In the genomic region with DNA sequence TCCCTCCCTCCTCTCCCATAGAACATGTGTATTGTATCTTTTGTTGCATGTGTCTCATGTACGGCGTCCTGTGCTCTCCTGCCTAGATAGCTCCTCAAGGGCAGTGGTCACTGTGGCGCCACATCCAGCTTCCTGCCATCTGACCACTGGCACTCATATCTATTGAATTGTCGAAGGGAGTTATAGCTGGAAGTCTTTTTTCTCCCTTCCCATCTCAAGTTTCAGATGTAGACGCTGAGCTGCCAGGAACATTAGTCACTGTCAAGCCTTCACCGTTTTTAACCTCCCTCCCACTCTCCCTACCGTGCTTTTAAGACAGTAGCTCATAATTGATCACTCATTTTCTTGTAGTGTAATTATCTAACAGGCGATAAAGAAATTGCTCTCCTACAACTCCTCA, we compare ENCODE assay signal across 12 cellular contexts. TPM values are rescaled to one million over a fixed set of nuclear protein-coding genes. Genes with fewer than 3 reads are reported as not detected.
DNase-seq lines count a peak whose midpoint lies in the region; ATAC-seq, FAIRE-seq and TF ChIP-seq lines count a peak whose summit lies in the region.
"Had no signal": no experiment of that assay in that cellular context is flagged by ENCODE, and none has a peak within 500 bp of the region (broad histone marks: within the 10 kb centered on the region; RNA-seq: fewer than 3 reads in every experiment).

No MANE protein-coding gene starts in this region.

- no peaks in the 10 kb centered on the region for H3K27me3 Mint-ChIP-seq in astrocyte (ENCODE audit: low read depth, unreplicated experiment)
- no peaks in the 10 kb centered on the region for H3K27me3 Mint-ChIP-seq in CD4-positive, alpha-beta T cell

- peak overlapping the region; percentile 95 for H3K27ac Mint-ChIP-seq in astrocyte (ENCODE audit: unreplicated experiment)
- H3K27ac Mint-ChIP-seq in CD4-positive, alpha-beta T cell = no peak overlapping the region

- H2AFZ ChIP-seq in astrocyte (ENCODE audit: low read depth, low read length) (peak overlapping the region; percentile 37), HepG2 (ENCODE audit: low read length) (no peak overlapping the region)

- POLR2A ChIA-PET in A549 (lab: Yijun Ruan, JAX) = interaction anchor here (0.7 kb wide), 1 partner anchor 119 kb away, joined by 3 read pairs; the partner anchor contains the start of gene HSPA2
- POLR2A ChIA-PET in HepG2 (lab: Yijun Ruan, JAX) = no interaction called here
- POLR2A ChIA-PET in CD4-positive, alpha-beta T cell (lab: Charles Lee) = no interaction called here

- TF ChIP-seq RAD21 in A549 (conservative IDR thresholded peaks at IDR 0.05 in 1 of 2, IDR thresholded peaks at IDR 0.05 in 1 of 2) = no peak
- no peak for TF ChIP-seq RAD21 in HepG2 (CRISPR knock-in tag; IDR thresholded peaks at IDR 0.05)

- H4K20me1 ChIP-seq in astrocyte (ENCODE audit: insufficient read depth, low read length) = no peaks in the 10 kb centered on the region
- H4K20me1 ChIP-seq in HepG2 (ENCODE audit: insufficient read depth, low read length) = no peaks in the 10 kb centered on the region

- H3K27ac ChIP-seq in A549 (peak overlapping the region in 1 of 2 experiments; percentile 40; a peak in 2 of 6 replicates), astrocyte (ENCODE audit: low read depth, low read length) (peak overlapping the region; percentile 38), HepG2 (ENCODE audit: extremely low read length, insufficient read depth, low read length) (no peak overlapping the region)
- no peak overlapping the region for H3K27ac ChIP-seq in CD4-positive, alpha-beta T cell (ENCODE audit: low read depth, low read length)
- H3K27ac ChIP-seq: BLaER1 treated with 17β-estradiol and CSF1 and Interleukin-3, amounts not matched to agents 10 nM and 100 nM; cardiac muscle cell had no signal

- H3K4me1 ChIP-seq in A549 (peaks cover 15% of the 10 kb centered on the region; the same call in 2 of the 3 replicates), astrocyte (ENCODE audit: insufficient read depth, low read length) (peaks cover 37% of the 10 kb centered on the region), HepG2 (ENCODE audit: insufficient read depth, low read length) (no peaks in the 10 kb centered on the region)

- no TSS peak for BruUV-seq in HepG2 (replicated peaks; lab: Mats Ljungman, UMichigan)

- TF ChIP-seq CTCF in A549 (IDR thresholded peaks at IDR 0.05) (no peak), astrocyte (IDR thresholded peaks at IDR 0.05; ENCODE audit: insufficient read depth, low read depth, low read length) (no peak), HepG2 (CRISPR knock-in tag; IDR thresholded peaks at IDR 0.05) (no peak)
- TF ChIP-seq CTCF in CD4-positive, alpha-beta T cell (IDR thresholded peaks at IDR 0.05) = no peak

- peak in 1 of 2 experiments; percentile 4 for DNase-seq in A549 (ENCODE audit: low read depth in 1 of 2, low spot score in 1 of 2)
- DNase-seq in HPDE6-E6E7 (ENCODE audit: extremely low spot score) = peak; percentile 75
- DNase-seq in astrocyte (ENCODE audit: low read depth) = peak; percentile 84
- peak; percentile 79 for DNase-seq in kidney glomerular epithelial cell (lab: John Stamatoyannopoulos, UW)
- DNase-seq in HepG2 (ENCODE audit: low spot score) = no peak
- no peak for DNase-seq in CD4-positive, alpha-beta T cell
- DNase-seq in T-helper 1 cell = no peak
- DNase-seq: mesendoderm; stimulated activated naive CD4-positive, alpha-beta T cell treated with Interleukin-2 at 50 U/mL for 16 hours had no signal

- H3K79me2 ChIP-seq in astrocyte (ENCODE audit: insufficient read depth, low read length) (no peaks in the 10 kb centered on the region), HepG2 (ENCODE audit: insufficient read depth, low read length) (no peaks in the 10 kb centered on the region)

- peaks cover 23% of the 10 kb centered on the region for H3K36me3 ChIP-seq in astrocyte (ENCODE audit: insufficient read depth, low read length)
- peaks cover 21 to 75% of the 10 kb centered on the region in 2 experiments for H3K36me3 ChIP-seq in HepG2 (replicated peaks in 1 of 2; ENCODE audit: control insufficient read depth in 1 of 2, insufficient read depth in 2 of 2, low read length in 2 of 2)

- H3K9ac ChIP-seq in astrocyte (ENCODE audit: low read length) (peak overlapping the region; percentile 1), HepG2 (ENCODE audit: insufficient read depth, low read depth, low read length) (no peak overlapping the region)
- H3K9ac ChIP-seq: BLaER1 treated with 17β-estradiol and CSF1 and Interleukin-3, amounts not matched to agents 10 nM and 100 nM had no signal

- H3K36me3 Mint-ChIP-seq in astrocyte (ENCODE audit: low read depth, unreplicated experiment) = peaks cover 26% of the 10 kb centered on the region
- peaks cover 77% of the 10 kb centered on the region for H3K36me3 Mint-ChIP-seq in CD4-positive, alpha-beta T cell (ENCODE audit: low read depth)

- H3K4me3 Mint-ChIP-seq in astrocyte (ENCODE audit: unreplicated experiment) = peak overlapping the region; percentile 62
- H3K4me3 Mint-ChIP-seq in CD4-positive, alpha-beta T cell = no peak overlapping the region

- peaks cover 49% of the 10 kb centered on the region for H3K4me1 Mint-ChIP-seq in astrocyte (ENCODE audit: low read depth, unreplicated experiment)
- H3K4me1 Mint-ChIP-seq in CD4-positive, alpha-beta T cell (ENCODE audit: low read depth) = no peaks in the 10 kb centered on the region

- in situ Hi-C loops in HepG2 (cut with HindIII; ENCODE audit: extremely low pct_ligation_motif_present, low pct_unique_long_range_greater_than_20kb) = no loop called here

- CTCF ChIA-PET in A549 (lab: Yijun Ruan, JAX) (interaction anchor here (0.8 to 4.6 kb wide), 6 partner anchors 9 to 78 kb away, joined by 3 to 60 read pairs (median 3); no protein-coding TSS in a partner anchor), HepG2 (lab: Yijun Ruan, JAX; ENCODE audit: low intra/inter-chr PET ratio, low total read pairs) (no interaction called here)
- CTCF ChIA-PET in CD4-positive, alpha-beta T cell (lab: Charles Lee) = interaction anchor here (1.3 kb wide), 1 partner anchor 9 kb away, joined by 5 read pairs; no protein-coding TSS in a partner anchor

- TF ChIP-seq EP300 in A549 (IDR thresholded peaks at IDR 0.05) = no peak
- TF ChIP-seq EP300 in HepG2 (IDR thresholded peaks at IDR 0.05; ENCODE audit: low read depth in 2 of 2, low read length in 2 of 2) = no peak
- no peak for TF ChIP-seq EP300 in HepG2 (CRISPR knock-in tag; IDR thresholded peaks at IDR 0.05; ENCODE audit: borderline replicate concordance)

- intact Hi-C loops in HepG2 (cut with micrococcal nuclease; ENCODE audit: unreplicated experiment) = no loop called here
- intact Hi-C loops in CD4-positive, alpha-beta T cell (cut with DNase I, micrococcal nuclease) = no loop called here

- H3K4me3 ChIP-seq in A549 (no peak overlapping the region), astrocyte (ENCODE audit: insufficient read depth, low read depth, low read length) (no peak overlapping the region), HepG2 (replicated peaks in 1 of 3; ENCODE audit: insufficient read depth in 1 of 3, low read depth in 2 of 3, low read length in 3 of 3) (no peak overlapping the region)
- H3K4me3 ChIP-seq: BLaER1 treated with 17β-estradiol and CSF1 and Interleukin-3, amounts not matched to agents 10 nM and 100 nM; cardiac muscle cell had no signal

- ATAC-seq in A549 = peak; percentile 50 to 66; a peak in 4 of 6 replicates
- no peak for ATAC-seq in GM18519 (IDR thresholded peaks at IDR 0.05; ENCODE audit: low FRiP score, unreplicated experiment)
- ATAC-seq in HepG2 = no peak
- no peak for ATAC-seq in CD4-positive, alpha-beta T cell (ENCODE audit: poor library complexity)

- H3K9me3 Mint-ChIP-seq in astrocyte (ENCODE audit: unreplicated experiment) = no peaks in the 10 kb centered on the region
- no peaks in the 10 kb centered on the region for H3K9me3 Mint-ChIP-seq in CD4-positive, alpha-beta T cell

- H3K4me2 ChIP-seq in A549 (0 out of 3 replicates have a peak overlapping the region, but pooled peaks have one; percentile 3), astrocyte (ENCODE audit: low read length) (peak overlapping the region; percentile 65), HepG2 (ENCODE audit: low read depth, low read length) (no peak overlapping the region)
- H3K4me2 ChIP-seq: BLaER1 treated with 17β-estradiol and CSF1 and Interleukin-3, amounts not matched to agents 10 nM and 100 nM had no signal

- no peak for TF ChIP-seq POLR2A in A549 (IDR thresholded peaks at IDR 0.05; ENCODE audit: low read length)
- no peak for TF ChIP-seq POLR2A in HepG2 (IDR thresholded peaks at IDR 0.05; ENCODE audit: insufficient read depth in 1 of 2, low read depth in 2 of 2, low read length in 2 of 2)

- 50% methylated on average over 8 of the region's 8 CpGs for WGBS in A549 (ENCODE audit: missing lambda C conversion rate)
- 94% methylated on average over 8 of the region's 8 CpGs for WGBS in HepG2 (ENCODE audit: low lambda C conversion rate)

- H3K27me3 ChIP-seq in astrocyte (ENCODE audit: insufficient read depth, low read length) = no peaks in the 10 kb centered on the region
- no peaks in the 10 kb centered on the region for H3K27me3 ChIP-seq in HepG2 (ENCODE audit: control insufficient read depth in 1 of 2, insufficient read depth in 2 of 2, low read length in 2 of 2)
- no peaks in the 10 kb centered on the region for H3K27me3 ChIP-seq in CD4-positive, alpha-beta T cell (ENCODE audit: control insufficient read depth, insufficient read depth, low read length)
- H3K27me3 ChIP-seq: BLaER1 treated with 17β-estradiol and CSF1 and Interleukin-3, amounts not matched to agents 10 nM and 100 nM; cardiac muscle cell had no signal

- H3K9me3 ChIP-seq in A549 = no peaks in the 10 kb centered on the region
- no peaks in the 10 kb centered on the region for H3K9me3 ChIP-seq in astrocyte (ENCODE audit: insufficient read depth, low read depth, low read length)
- no peaks in the 10 kb centered on the region for H3K9me3 ChIP-seq in HepG2 (ENCODE audit: low read length)
- no peaks in the 10 kb centered on the region for H3K9me3 ChIP-seq in CD4-positive, alpha-beta T cell (ENCODE audit: control insufficient read depth, low read length)
- H3K9me3 ChIP-seq: BLaER1 treated with 17β-estradiol and CSF1 and Interleukin-3, amounts not matched to agents 10 nM and 100 nM had no signal

- FAIRE-seq in A549 (lab: Jason Lieb, UNC) (no peak), astrocyte (lab: Jason Lieb, UNC) (no peak), HepG2 (lab: Jason Lieb, UNC) (no peak)

RNA-seq across cellular contexts. Expression of gene MTHFD1, which starts 33.0 kb away (rescaled TPM):
- polyA plus RNA-seq in A549 (2011; rRNA removed) (102 and 105 TPM in 2 replicates), A549 (2017; fragmentation: RNase III; extraction: RNeasy Plus Mini Kit Qiagen cat#74134 plus additional on column Dnase treatment) (155 to 164 TPM (median 159 TPM) in 3 replicates), HepG2 (2011; rRNA removed) (31.0 and 33.6 TPM in 2 replicates)
- polyA plus RNA-seq in A549 (2012; cell fraction: cytosol; rRNA removed) = 75.2 and 80.8 TPM in 2 replicates
- 78.3 and 107 TPM in 2 replicates for polyA plus RNA-seq in A549 (2012; cell fraction: nucleus; rRNA removed)
- polyA minus RNA-seq in A549 (2011; rRNA and poly(A)+ RNA removed) = 131 and 132 TPM in 2 replicates
- total RNA-seq in astrocyte (51.3 and 56.9 TPM in 2 replicates), HepG2 (2016; rRNA removed; fragmentation: Illumina TruSeq; extraction: Trizol) (106 and 186 TPM in 2 replicates)
- total RNA-seq in HepG2 (2016; cell fraction: cytosol; rRNA removed; fragmentation: Illumina TruSeq; extraction: Trizol; ENCODE audit: low read depth) = 27.7 and 41.1 TPM in 2 replicates
- total RNA-seq in HepG2 (2016; cell fraction: insoluble cytoplasmic fraction; rRNA removed; fragmentation: Illumina TruSeq; extraction: Trizol) = 106 and 176 TPM in 2 replicates
- total RNA-seq in HepG2 (2016; cell fraction: membrane; rRNA removed; fragmentation: Illumina TruSeq; extraction: Trizol) = 37.7 and 38.9 TPM in 2 replicates
- 117 and 125 TPM in 2 replicates for total RNA-seq in HepG2 (2016; cell fraction: nucleus; rRNA removed; fragmentation: Illumina TruSeq; extraction: Trizol)
- 24.6 and 25.3 TPM in 2 replicates for polyA plus RNA-seq in HepG2 (2011; cell fraction: cytosol; rRNA removed)
- 36.7 and 38.0 TPM in 2 replicates for polyA plus RNA-seq in HepG2 (2011; cell fraction: nucleus; rRNA removed)
- 65.7 and 92.6 TPM in 2 replicates for polyA plus RNA-seq in HepG2 (2012)
- polyA plus RNA-seq in HepG2 (2016; cell fraction: cytosol; fragmentation: Illumina TruSeq; extraction: Trizol; ENCODE audit: low read depth) = 15.0 and 19.1 TPM in 2 replicates
- 175 and 178 TPM in 2 replicates for polyA plus RNA-seq in HepG2 (2016; cell fraction: insoluble cytoplasmic fraction; fragmentation: Illumina TruSeq; extraction: Trizol; ENCODE audit: low read depth)
- 28.8 and 31.3 TPM in 2 replicates for polyA plus RNA-seq in HepG2 (2016; cell fraction: membrane; fragmentation: Illumina TruSeq; extraction: Trizol; ENCODE audit: low read depth)
- polyA plus RNA-seq in HepG2 (2016; cell fraction: nucleus; fragmentation: Illumina TruSeq; extraction: Trizol; ENCODE audit: insufficient read depth, low read depth) = 154 and 168 TPM in 2 replicates
- polyA minus RNA-seq in HepG2 (2011; rRNA and poly(A)+ RNA removed; ENCODE audit: low replicate concordance) = 55.0 and 195 TPM in 2 replicates
- polyA minus RNA-seq in HepG2 (2011; cell fraction: cytosol; rRNA and poly(A)+ RNA removed) = 51.5 and 63.7 TPM in 2 replicates
- 76.7 and 120 TPM in 2 replicates for polyA minus RNA-seq in HepG2 (2011; cell fraction: nucleus; rRNA and poly(A)+ RNA removed)
- total RNA-seq in CD4-positive, alpha-beta T cell = 10 to 100 TPM; 13.3 to 18.9 TPM

RNA-seq across cellular contexts. Expression of gene AKAP5, which starts 44.1 kb away (rescaled TPM):
- polyA plus RNA-seq in A549 (2011; rRNA removed) (0.60 and 0.84 TPM in 2 replicates), A549 (2017; fragmentation: RNase III; extraction: RNeasy Plus Mini Kit Qiagen cat#74134 plus additional on column Dnase treatment) (1.6 to 1.9 TPM (median 1.7 TPM) in 3 replicates), HepG2 (2011; rRNA removed) (0.13 and 0.18 TPM in 2 replicates)
- 0.11 and 0.13 TPM in 2 replicates for polyA plus RNA-seq in A549 (2012; cell fraction: cytosol; rRNA removed)
- polyA plus RNA-seq in A549 (2012; cell fraction: nucleus; rRNA removed) = 0.11 and 0.20 TPM in 2 replicates
- polyA minus RNA-seq in A549 (2011; rRNA and poly(A)+ RNA removed) = 0.39 and 0.74 TPM in 2 replicates
- total RNA-seq in astrocyte (2.9 and 3.1 TPM in 2 replicates), HepG2 (2016; rRNA removed; fragmentation: Illumina TruSeq; extraction: Trizol) (1.5 and 2.1 TPM in 2 replicates)
- total RNA-seq in HepG2 (2016; cell fraction: cytosol; rRNA removed; fragmentation: Illumina TruSeq; extraction: Trizol; ENCODE audit: low read depth) = 0.10 and 0.18 TPM in 2 replicates
- total RNA-seq in HepG2 (2016; cell fraction: insoluble cytoplasmic fraction; rRNA removed; fragmentation: Illumina TruSeq; extraction: Trizol) = 1.4 and 1.9 TPM in 2 replicates
- total RNA-seq in HepG2 (2016; cell fraction: membrane; rRNA removed; fragmentation: Illumina TruSeq; extraction: Trizol) = 0.86 and 0.99 TPM in 2 replicates
- 2.1 TPM in 2 replicates for total RNA-seq in HepG2 (2016; cell fraction: nucleus; rRNA removed; fragmentation: Illumina TruSeq; extraction: Trizol)
- 0.08 and 0.12 TPM in 2 replicates for polyA plus RNA-seq in HepG2 (2011; cell fraction: cytosol; rRNA removed)
- 0.05 and 0.12 TPM in 2 replicates for polyA plus RNA-seq in HepG2 (2011; cell fraction: nucleus; rRNA removed)
- polyA plus RNA-seq in HepG2 (2012) = 0.13 and 0.47 TPM in 2 replicates
- polyA plus RNA-seq in HepG2 (2016; cell fraction: cytosol; fragmentation: Illumina TruSeq; extraction: Trizol; ENCODE audit: low read depth) = 0.11 TPM in 2 replicates
- polyA plus RNA-seq in HepG2 (2016; cell fraction: insoluble cytoplasmic fraction; fragmentation: Illumina TruSeq; extraction: Trizol; ENCODE audit: low read depth) = 1.3 and 1.5 TPM in 2 replicates
- polyA plus RNA-seq in HepG2 (2016; cell fraction: membrane; fragmentation: Illumina TruSeq; extraction: Trizol; ENCODE audit: low read depth) = 0.46 and 0.49 TPM in 2 replicates
- 1.1 and 1.2 TPM in 2 replicates for polyA plus RNA-seq in HepG2 (2016; cell fraction: nucleus; fragmentation: Illumina TruSeq; extraction: Trizol; ENCODE audit: insufficient read depth, low read depth)
- 0.12 and 0.82 TPM in 2 replicates for polyA minus RNA-seq in HepG2 (2011; rRNA and poly(A)+ RNA removed; ENCODE audit: low replicate concordance)
- 0.30 and 0.35 TPM in 2 replicates for polyA minus RNA-seq in HepG2 (2011; cell fraction: cytosol; rRNA and poly(A)+ RNA removed)
- 0.90 and 1.6 TPM in 2 replicates for polyA minus RNA-seq in HepG2 (2011; cell fraction: nucleus; rRNA and poly(A)+ RNA removed)
- under 1 TPM; 0.49 to 0.50 TPM for total RNA-seq in CD4-positive, alpha-beta T cell

Comparison
In these comparisons a context has a peak if more than half of its experiments do, and no peak if none do; other contexts are left out.
1. ATAC-seq: peak in A549 (2 of 2); none in GM18519 (single experiment), HepG2 (single experiment) and CD4-positive, alpha-beta T cell (single experiment).
2. DNase-seq: peak in HPDE6-E6E7 (single experiment), astrocyte (single experiment) and kidney glomerular epithelial cell (single experiment); none in HepG2 (single experiment), CD4-positive, alpha-beta T cell (0 of 10) and T-helper 1 cell (0 of 5).